9 cellular contexts compared by ENCODE assay signal in genomic region chr18:29892960-29893558, GRCh38.
DNase-seq lines count a peak whose midpoint lies in the region; ATAC-seq, FAIRE-seq and TF ChIP-seq lines count a peak whose summit lies in the region.
"Had no signal": no experiment of that assay in that cellular context is flagged by ENCODE, and none has a peak within 500 bp of the region (broad histone marks: within the 10 kb centered on the region; RNA-seq: fewer than 3 reads in every experiment).

No MANE protein-coding gene starts in this region.

- no peak overlapping the region for H2BK120ac ChIP-seq in H9 (ENCODE audit: low read depth, low read length, poor library complexity, severe bottlenecking)

- no peak overlapping the region for H3K27ac Mint-ChIP-seq in H9
- H3K27ac Mint-ChIP-seq in activated CD4-positive, alpha-beta memory T cell treated with anti-CD3 and anti-CD28 coated beads for 36 hours, result no peak overlapping the region
- H3K27ac Mint-ChIP-seq: T-helper 17 cell had no signal

- no peaks in the 10 kb centered on the region for H3K79me2 ChIP-seq in H9 (ENCODE audit: insufficient read depth, low read length)
- H3K79me2 ChIP-seq in keratinocyte (ENCODE audit: control insufficient read depth, insufficient read depth, low read length), result no peaks in the 10 kb centered on the region

- intact Hi-C loops in activated CD4-positive, alpha-beta memory T cell treated with anti-CD3 and anti-CD28 coated beads for 36 hours (cut with micrococcal nuclease), result no loop called here

- H4K5ac ChIP-seq in H9 (ENCODE audit: insufficient read length, low read depth, low read length), result no peak overlapping the region

- H3K27me3 ChIP-seq in H9 (ENCODE audit: insufficient read depth, low read length) (no peaks in the 10 kb centered on the region), keratinocyte (ENCODE audit: control insufficient read depth, extremely low read depth, insufficient read depth, low read length) (no peaks in the 10 kb centered on the region)

- CTCF ChIA-PET in activated CD4-positive, alpha-beta memory T cell treated with anti-CD3 and anti-CD28 coated beads for 36 hours (lab: Charles Lee), result no interaction called here

- H3K36me3 ChIP-seq in keratinocyte (ENCODE audit: control insufficient read depth in 2 of 2, extremely low read depth in 1 of 2, insufficient read depth in 2 of 2, low read length in 2 of 2), result no peaks in the 10 kb centered on the region

- no peak overlapping the region for H3K56ac ChIP-seq in H9 (ENCODE audit: insufficient read length, low read depth, low read length)

- H3K4ac ChIP-seq in H9 (ENCODE audit: low read depth, low read length), result no peak overlapping the region

- no peak overlapping the region for H2BK20ac ChIP-seq in H9 (ENCODE audit: low read depth, low read length, poor library complexity, severe bottlenecking)

- H3K4me3 ChIP-seq in keratinocyte (ENCODE audit: control insufficient read depth in 2 of 3, extremely low read depth in 1 of 3, insufficient read depth in 2 of 3, low read depth in 1 of 3, low read length in 3 of 3), result no peak overlapping the region

- H3K4me2 ChIP-seq in H9 (ENCODE audit: insufficient read depth, insufficient read length, low read length) (no peak overlapping the region), keratinocyte (ENCODE audit: control insufficient read depth, extremely low read depth, insufficient read depth, low read depth, low read length) (no peak overlapping the region)

- H4K20me1 ChIP-seq in H9 (ENCODE audit: control insufficient read depth, insufficient read depth, insufficient read length) (no peaks in the 10 kb centered on the region), keratinocyte (ENCODE audit: control insufficient read depth, extremely low read depth, insufficient read depth, low read length) (no peaks in the 10 kb centered on the region)

- H3K18ac ChIP-seq in H9 (ENCODE audit: insufficient read length, low read depth, low read length), result no peak overlapping the region

- no peak overlapping the region for H3K23ac ChIP-seq in H9 (ENCODE audit: insufficient read length, low read depth, low read length)

- H3K4me1 Mint-ChIP-seq in H9, result no peaks in the 10 kb centered on the region
- no peaks in the 10 kb centered on the region for H3K4me1 Mint-ChIP-seq in activated CD4-positive, alpha-beta memory T cell treated with anti-CD3 and anti-CD28 coated beads for 36 hours (ENCODE audit: low read depth)
- H3K4me1 Mint-ChIP-seq: T-helper 17 cell had no signal

- no peaks in the 10 kb centered on the region for H3K9me3 ChIP-seq in H9 (ENCODE audit: control insufficient read depth, low read depth, low read length)
- no peaks in the 10 kb centered on the region for H3K9me3 ChIP-seq in keratinocyte (ENCODE audit: control insufficient read depth, low read depth, low read length)

- TF ChIP-seq POLR2A in GM18505 (IDR thresholded peaks at IDR 0.05; ENCODE audit: borderline replicate concordance, extremely low read depth, insufficient read depth, insufficient read length), result no peak

- DNase-seq in H9 (no peak), SW480 (ENCODE audit: low spot score) (peak; percentile 0), keratinocyte (ENCODE audit: low read depth, low spot score) (no peak)
- no peak for DNase-seq in activated CD4-positive, alpha-beta memory T cell treated with anti-CD3 and anti-CD28 coated beads for 36 hours
- no peak for DNase-seq in activated CD8-positive, alpha-beta memory T cell treated with anti-CD3 and anti-CD28 coated beads for 24 hours
- DNase-seq: T-helper 17 cell had no signal

- no peaks in the 10 kb centered on the region for H3K23me2 ChIP-seq in H9 (ENCODE audit: insufficient read length, low read depth, low read length, poor library complexity, severe bottlenecking)

- no peak overlapping the region for H2BK15ac ChIP-seq in H9 (ENCODE audit: low read depth, low read length)

- H4K8ac ChIP-seq in H9 (replicated peaks; ENCODE audit: insufficient read length, low read depth, low read length), result no peak overlapping the region

- H3K9me1 ChIP-seq in keratinocyte (ENCODE audit: control insufficient read depth, extremely low read depth, insufficient read depth, low read length), result no peaks in the 10 kb centered on the region

- no peak for ATAC-seq in GM18505 (IDR thresholded peaks at IDR 0.05; ENCODE audit: unreplicated experiment)
- ATAC-seq in activated CD4-positive, CD25-positive, alpha-beta regulatory T cell treated with anti-CD3 and anti-CD28 coated beads, Interleukin-2, amount 50 U/mL, for 24 hours, result no peak
- ATAC-seq: T-helper 17 cell had no signal

- H3K9ac ChIP-seq in H9 (ENCODE audit: extremely low read depth, insufficient read length, low read length) (no peak overlapping the region), keratinocyte (ENCODE audit: control insufficient read depth, extremely low read depth, insufficient read depth, low read length) (no peak overlapping the region)

- H3K79me1 ChIP-seq in H9 (ENCODE audit: insufficient read depth, low read depth, low read length, poor library complexity, severe bottlenecking), result no peaks in the 10 kb centered on the region

- POLR2A ChIA-PET in activated CD4-positive, alpha-beta memory T cell treated with anti-CD3 and anti-CD28 coated beads for 36 hours (lab: Charles Lee), result no interaction called here

- no peak overlapping the region for H2BK12ac ChIP-seq in H9 (ENCODE audit: insufficient read length, low read depth, low read length)

- FAIRE-seq in keratinocyte (lab: Jason Lieb, UNC), result no peak

- no CpG with 5 or more reads among the region's 2 CpGs for WGBS in H9 (ENCODE audit: extremely low coverage, insufficient read length, low lambda C conversion rate)

- H2AFZ ChIP-seq in H9 (ENCODE audit: low read length) (no peak overlapping the region), keratinocyte (ENCODE audit: control insufficient read depth, low read length) (no peak overlapping the region)

- no peak overlapping the region for H2BK5ac ChIP-seq in H9 (ENCODE audit: insufficient read length, low read length)

- H3T11ph ChIP-seq in H9 (ENCODE audit: low read length), result no peak overlapping the region

- H3K4me1 ChIP-seq in H9 (ENCODE audit: insufficient read depth, low read length) (no peaks in the 10 kb centered on the region), keratinocyte (ENCODE audit: control insufficient read depth, extremely low read depth, insufficient read depth, low read length) (no peaks in the 10 kb centered on the region)

- dilution Hi-C loops in keratinocyte (cut with MboI; ENCODE audit: extremely low pct_ligation_motif_present, low sequenced_read_pairs), result no loop called here

- no peak overlapping the region for H2AK5ac ChIP-seq in H9 (ENCODE audit: insufficient read length, low read length)

- no peak overlapping the region for H3K4me3 Mint-ChIP-seq in H9
- H3K4me3 Mint-ChIP-seq in activated CD4-positive, alpha-beta memory T cell treated with anti-CD3 and anti-CD28 coated beads for 36 hours, result no peak overlapping the region
- H3K4me3 Mint-ChIP-seq: T-helper 17 cell had no signal

- H3K36me3 Mint-ChIP-seq in H9 (ENCODE audit: insufficient read depth in 1 of 3, low read depth in 3 of 3), result peaks cover 0 to 4% (median 0%) of the 10 kb centered on the region in 3 experiments; a peak in 1 of 7 replicates
- no peaks in the 10 kb centered on the region for H3K36me3 Mint-ChIP-seq in activated CD4-positive, alpha-beta memory T cell treated with anti-CD3 and anti-CD28 coated beads for 36 hours

- no peak overlapping the region for H4K91ac ChIP-seq in H9 (ENCODE audit: insufficient read length, low read depth, low read length)

- peaks cover 0 to 3% of the 10 kb centered on the region in 2 experiments; a peak in 1 of 5 replicates for H3K9me3 Mint-ChIP-seq in H9
- H3K9me3 Mint-ChIP-seq in activated CD4-positive, alpha-beta memory T cell treated with anti-CD3 and anti-CD28 coated beads for 36 hours, result peaks cover 16% of the 10 kb centered on the region

- H3K27ac ChIP-seq in C4-2B (no peak overlapping the region), H9 (ENCODE audit: insufficient read length, low read depth, low read length) (no peak overlapping the region), keratinocyte (ENCODE audit: control insufficient read depth, insufficient read depth, low read length) (no peak overlapping the region)

- TF ChIP-seq CTCF in C4-2B (conservative IDR thresholded peaks at IDR 0.05) (peak; percentile 73), H9 (conservative IDR thresholded peaks at IDR 0.05) (peak; percentile 78), keratinocyte (optimal IDR thresholded peaks at IDR 0.05 in 1 of 3, IDR thresholded peaks at IDR 0.05 in 1 of 3, conservative IDR thresholded peaks at IDR 0.05 in 1 of 3; ENCODE audit: extremely low read depth in 1 of 3, insufficient read depth in 2 of 3, low read length in 3 of 3) (peak in 2 of 3 experiments; percentile 32 to 37)

- H3K14ac ChIP-seq in H9 (ENCODE audit: insufficient read depth, low read length), result no peak overlapping the region

- H3K27me3 Mint-ChIP-seq in H9 (ENCODE audit: low read depth), result no peaks in the 10 kb centered on the region
- no peaks in the 10 kb centered on the region for H3K27me3 Mint-ChIP-seq in activated CD4-positive, alpha-beta memory T cell treated with anti-CD3 and anti-CD28 coated beads for 36 hours
- H3K27me3 Mint-ChIP-seq: T-helper 17 cell had no signal
